ENCODE assay signal across 1 cellular context in the genomic region with DNA sequence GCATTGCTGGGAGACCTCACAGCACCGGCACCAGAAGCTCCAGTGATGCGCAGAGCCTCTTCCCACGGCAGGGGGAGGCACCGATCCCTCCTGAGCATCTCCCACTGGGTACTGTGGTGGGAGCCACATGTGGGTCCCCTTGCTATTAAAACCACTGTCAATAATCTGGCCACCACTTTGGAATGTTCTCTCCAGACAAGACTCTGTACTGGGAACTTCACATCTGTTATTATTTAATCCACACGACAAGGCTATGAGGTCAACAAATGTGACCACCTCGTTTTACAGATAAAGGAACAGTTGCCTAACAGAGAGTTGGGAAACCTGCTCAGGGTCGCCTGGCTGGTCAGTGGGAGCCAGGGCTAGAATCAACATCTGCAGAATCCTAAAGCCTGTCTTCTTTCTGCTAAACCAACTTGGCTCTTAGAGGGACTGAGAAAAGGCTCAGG.
A peak's percentile ranks its signal among the peaks of the same experiment; 100 is the strongest.
TF ChIP-seq lines count a peak whose summit lies in the region.

No MANE protein-coding gene starts in this region.

TF ChIP-seq in HepG2, 621 proteins besides CTCF, POLR2A, EP300 and RAD21 (continued from another document and continues in another):
- TF ChIP-seq, protein P1, sequence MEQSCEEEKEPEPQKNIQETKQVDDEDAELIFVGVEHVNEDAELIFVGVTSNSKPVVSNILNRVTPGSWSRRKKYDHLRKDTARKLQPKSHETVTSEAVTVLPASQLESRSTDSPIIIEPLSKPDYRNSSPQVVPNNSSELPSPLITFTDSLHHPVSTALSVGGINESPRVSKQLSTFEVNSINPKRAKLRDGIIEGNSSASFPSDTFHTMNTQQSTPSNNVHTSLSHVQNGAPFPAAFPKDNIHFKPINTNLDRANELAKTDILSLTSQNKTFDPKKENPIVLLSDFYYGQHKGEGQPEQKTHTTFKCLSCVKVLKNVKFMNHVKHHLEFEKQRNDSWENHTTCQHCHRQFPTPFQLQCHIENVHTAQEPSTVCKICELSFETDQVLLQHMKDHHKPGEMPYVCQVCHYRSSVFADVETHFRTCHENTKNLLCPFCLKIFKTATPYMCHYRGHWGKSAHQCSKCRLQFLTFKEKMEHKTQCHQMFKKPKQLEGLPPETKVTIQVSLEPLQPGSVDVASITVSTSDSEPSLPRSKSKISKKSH (CRISPR knock-in tag; IDR thresholded peaks at IDR 0.05; ENCODE audit: borderline replicate concordance): no peak
- TF ChIP-seq CBFB (CRISPR knock-in tag; IDR thresholded peaks at IDR 0.05) (no peak), THYN1 (CRISPR knock-in tag; IDR thresholded peaks at IDR 0.05; ENCODE audit: borderline replicate concordance, low read depth) (no peak), ZNF460 (CRISPR knock-in tag; IDR thresholded peaks at IDR 0.05; ENCODE audit: borderline replicate concordance) (no peak), ZNF234 (CRISPR knock-in tag; conservative IDR thresholded peaks at IDR 0.05) (no peak), POLR2AphosphoS5 (IDR thresholded peaks at IDR 0.05; ENCODE audit: low read depth, low read length) (no peak), KAT8 (CRISPR knock-in tag; IDR thresholded peaks at IDR 0.05) (0 out of 2 replicates have a peak, but pooled peaks have one; percentile 51), STAG1 (CRISPR knock-in tag; IDR thresholded peaks at IDR 0.05) (peak; percentile 64), ZNF326 (CRISPR knock-in tag; IDR thresholded peaks at IDR 0.05; ENCODE audit: borderline replicate concordance) (no peak), JDP2 (CRISPR knock-in tag; IDR thresholded peaks at IDR 0.05; ENCODE audit: borderline replicate concordance) (no peak), ZNF343 (CRISPR knock-in tag; IDR thresholded peaks at IDR 0.05) (no peak), NR2F6 (IDR thresholded peaks at IDR 0.05) (peak; percentile 64), NR2F6 (CRISPR knock-in tag; IDR thresholded peaks at IDR 0.05) (peak; percentile 67), ZFP36L1 (CRISPR knock-in tag; IDR thresholded peaks at IDR 0.05) (no peak), ZNF570 (CRISPR knock-in tag; IDR thresholded peaks at IDR 0.05; ENCODE audit: borderline replicate concordance) (no peak), MAFF (IDR thresholded peaks at IDR 0.05; ENCODE audit: low read depth, low read length) (no peak), HHEX (CRISPR knock-in tag; IDR thresholded peaks at IDR 0.05) (no peak), TSC22D2 (CRISPR knock-in tag; IDR thresholded peaks at IDR 0.05; ENCODE audit: borderline replicate concordance) (no peak), SSRP1 (CRISPR knock-in tag; IDR thresholded peaks at IDR 0.05) (no peak), MTA3 (CRISPR knock-in tag; IDR thresholded peaks at IDR 0.05) (no peak), ZMYM3 (CRISPR knock-in tag; IDR thresholded peaks at IDR 0.05) (peak; percentile 29; the same call in 1 of the 2 replicates), KDM6A (CRISPR knock-in tag; IDR thresholded peaks at IDR 0.05; ENCODE audit: low read depth) (no peak), TCF12 (IDR thresholded peaks at IDR 0.05) (no peak), TCF12 (CRISPR knock-in tag; IDR thresholded peaks at IDR 0.05) (0 out of 2 replicates have a peak, but pooled peaks have one; percentile 27), NAIF1 (CRISPR knock-in tag; IDR thresholded peaks at IDR 0.05; ENCODE audit: borderline replicate concordance) (no peak), SETDB1 (CRISPR knock-in tag; IDR thresholded peaks at IDR 0.05; ENCODE audit: borderline replicate concordance) (no peak), JUND (CRISPR knock-in tag; IDR thresholded peaks at IDR 0.05) (0 out of 2 replicates have a peak, but pooled peaks have one; percentile 21), LCORL (IDR thresholded peaks at IDR 0.05) (no peak), LCORL (CRISPR knock-in tag; IDR thresholded peaks at IDR 0.05) (no peak), ZNF790 (CRISPR knock-in tag; IDR thresholded peaks at IDR 0.05; ENCODE audit: borderline replicate concordance) (no peak), RFX5 (IDR thresholded peaks at IDR 0.05; ENCODE audit: low read depth, low read length) (no peak), RARA (CRISPR knock-in tag; IDR thresholded peaks at IDR 0.05) (peak; percentile 71), ISX (CRISPR knock-in tag; conservative IDR thresholded peaks at IDR 0.05) (no peak), TRIM24 (CRISPR knock-in tag; IDR thresholded peaks at IDR 0.05) (no peak)
- TF ChIP-seq, protein P2, sequence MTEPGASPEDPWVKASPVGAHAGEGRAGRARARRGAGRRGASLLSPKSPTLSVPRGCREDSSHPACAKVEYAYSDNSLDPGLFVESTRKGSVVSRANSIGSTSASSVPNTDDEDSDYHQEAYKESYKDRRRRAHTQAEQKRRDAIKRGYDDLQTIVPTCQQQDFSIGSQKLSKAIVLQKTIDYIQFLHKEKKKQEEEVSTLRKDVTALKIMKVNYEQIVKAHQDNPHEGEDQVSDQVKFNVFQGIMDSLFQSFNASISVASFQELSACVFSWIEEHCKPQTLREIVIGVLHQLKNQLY (CRISPR knock-in tag; IDR thresholded peaks at IDR 0.05): no peak
- TF ChIP-seq, protein P3, sequence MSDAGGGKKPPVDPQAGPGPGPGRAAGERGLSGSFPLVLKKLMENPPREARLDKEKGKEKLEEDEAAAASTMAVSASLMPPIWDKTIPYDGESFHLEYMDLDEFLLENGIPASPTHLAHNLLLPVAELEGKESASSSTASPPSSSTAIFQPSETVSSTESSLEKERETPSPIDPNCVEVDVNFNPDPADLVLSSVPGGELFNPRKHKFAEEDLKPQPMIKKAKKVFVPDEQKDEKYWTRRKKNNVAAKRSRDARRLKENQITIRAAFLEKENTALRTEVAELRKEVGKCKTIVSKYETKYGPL (CRISPR knock-in tag; IDR thresholded peaks at IDR 0.05): no peak
- TF ChIP-seq, protein P4, sequence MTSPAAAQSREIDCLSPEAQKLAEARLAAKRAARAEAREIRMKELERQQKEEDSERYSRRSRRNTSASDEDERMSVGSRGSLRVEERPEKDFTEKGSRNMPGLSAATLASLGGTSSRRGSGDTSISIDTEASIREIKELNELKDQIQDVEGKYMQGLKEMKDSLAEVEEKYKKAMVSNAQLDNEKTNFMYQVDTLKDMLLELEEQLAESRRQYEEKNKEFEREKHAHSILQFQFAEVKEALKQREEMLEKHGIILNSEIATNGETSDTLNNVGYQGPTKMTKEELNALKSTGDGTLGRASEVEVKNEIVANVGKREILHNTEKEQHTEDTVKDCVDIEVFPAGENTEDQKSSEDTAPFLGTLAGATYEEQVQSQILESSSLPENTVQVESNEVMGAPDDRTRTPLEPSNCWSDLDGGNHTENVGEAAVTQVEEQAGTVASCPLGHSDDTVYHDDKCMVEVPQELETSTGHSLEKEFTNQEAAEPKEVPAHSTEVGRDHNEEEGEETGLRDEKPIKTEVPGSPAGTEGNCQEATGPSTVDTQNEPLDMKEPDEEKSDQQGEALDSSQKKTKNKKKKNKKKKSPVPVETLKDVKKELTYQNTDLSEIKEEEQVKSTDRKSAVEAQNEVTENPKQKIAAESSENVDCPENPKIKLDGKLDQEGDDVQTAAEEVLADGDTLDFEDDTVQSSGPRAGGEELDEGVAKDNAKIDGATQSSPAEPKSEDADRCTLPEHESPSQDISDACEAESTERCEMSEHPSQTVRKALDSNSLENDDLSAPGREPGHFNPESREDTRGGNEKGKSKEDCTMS (CRISPR knock-in tag; conservative IDR thresholded peaks at IDR 0.05): no peak
- TF ChIP-seq, protein P5, sequence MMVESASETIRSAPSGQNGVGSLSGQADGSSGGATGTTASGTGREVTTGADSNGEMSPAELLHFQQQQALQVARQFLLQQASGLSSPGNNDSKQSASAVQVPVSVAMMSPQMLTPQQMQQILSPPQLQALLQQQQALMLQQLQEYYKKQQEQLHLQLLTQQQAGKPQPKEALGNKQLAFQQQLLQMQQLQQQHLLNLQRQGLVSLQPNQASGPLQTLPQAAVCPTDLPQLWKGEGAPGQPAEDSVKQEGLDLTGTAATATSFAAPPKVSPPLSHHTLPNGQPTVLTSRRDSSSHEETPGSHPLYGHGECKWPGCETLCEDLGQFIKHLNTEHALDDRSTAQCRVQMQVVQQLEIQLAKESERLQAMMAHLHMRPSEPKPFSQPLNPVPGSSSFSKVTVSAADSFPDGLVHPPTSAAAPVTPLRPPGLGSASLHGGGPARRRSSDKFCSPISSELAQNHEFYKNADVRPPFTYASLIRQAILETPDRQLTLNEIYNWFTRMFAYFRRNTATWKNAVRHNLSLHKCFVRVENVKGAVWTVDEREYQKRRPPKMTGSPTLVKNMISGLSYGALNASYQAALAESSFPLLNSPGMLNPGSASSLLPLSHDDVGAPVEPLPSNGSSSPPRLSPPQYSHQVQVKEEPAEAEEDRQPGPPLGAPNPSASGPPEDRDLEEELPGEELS (CRISPR knock-in tag; IDR thresholded peaks at IDR 0.05): peak; percentile 54
- TF ChIP-seq, protein P6, sequence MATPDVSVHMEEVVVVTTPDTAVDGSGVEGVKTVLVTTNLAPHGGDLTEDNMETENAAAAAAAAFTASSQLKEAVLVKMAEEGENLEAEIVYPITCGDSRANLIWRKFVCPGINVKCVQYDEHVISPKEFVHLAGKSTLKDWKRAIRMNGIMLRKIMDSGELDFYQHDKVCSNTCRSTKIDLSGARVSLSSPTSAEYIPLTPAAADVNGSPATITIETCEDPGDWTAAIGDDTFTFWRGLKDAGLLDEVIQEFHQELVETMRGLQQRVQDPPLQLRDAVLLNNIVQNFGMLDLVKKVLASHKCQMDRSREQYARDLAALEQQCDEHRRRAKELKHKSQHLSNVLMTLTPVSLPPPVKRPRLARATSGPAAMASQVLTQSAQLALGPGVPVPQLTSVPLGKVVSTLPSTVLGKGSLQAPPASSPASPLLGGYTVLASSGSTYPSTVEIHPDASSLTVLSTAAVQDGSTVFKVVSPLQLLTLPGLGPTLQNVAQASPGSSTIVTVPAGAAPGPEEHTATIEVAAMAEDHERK (CRISPR knock-in tag; IDR thresholded peaks at IDR 0.05; ENCODE audit: low read depth): no peak
- TF ChIP-seq, protein P7, sequence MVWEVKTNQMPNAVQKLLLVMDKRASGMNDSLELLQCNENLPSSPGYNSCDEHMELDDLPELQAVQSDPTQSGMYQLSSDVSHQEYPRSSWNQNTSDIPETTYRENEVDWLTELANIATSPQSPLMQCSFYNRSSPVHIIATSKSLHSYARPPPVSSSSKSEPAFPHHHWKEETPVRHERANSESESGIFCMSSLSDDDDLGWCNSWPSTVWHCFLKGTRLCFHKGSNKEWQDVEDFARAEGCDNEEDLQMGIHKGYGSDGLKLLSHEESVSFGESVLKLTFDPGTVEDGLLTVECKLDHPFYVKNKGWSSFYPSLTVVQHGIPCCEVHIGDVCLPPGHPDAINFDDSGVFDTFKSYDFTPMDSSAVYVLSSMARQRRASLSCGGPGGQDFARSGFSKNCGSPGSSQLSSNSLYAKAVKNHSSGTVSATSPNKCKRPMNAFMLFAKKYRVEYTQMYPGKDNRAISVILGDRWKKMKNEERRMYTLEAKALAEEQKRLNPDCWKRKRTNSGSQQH (CRISPR knock-in tag; IDR thresholded peaks at IDR 0.05; ENCODE audit: low read depth): no peak
- TF ChIP-seq, protein P8, sequence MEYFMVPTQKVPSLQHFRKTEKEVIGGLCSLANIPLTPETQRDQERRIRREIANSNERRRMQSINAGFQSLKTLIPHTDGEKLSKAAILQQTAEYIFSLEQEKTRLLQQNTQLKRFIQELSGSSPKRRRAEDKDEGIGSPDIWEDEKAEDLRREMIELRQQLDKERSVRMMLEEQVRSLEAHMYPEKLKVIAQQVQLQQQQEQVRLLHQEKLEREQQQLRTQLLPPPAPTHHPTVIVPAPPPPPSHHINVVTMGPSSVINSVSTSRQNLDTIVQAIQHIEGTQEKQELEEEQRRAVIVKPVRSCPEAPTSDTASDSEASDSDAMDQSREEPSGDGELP (IDR thresholded peaks at IDR 0.05; ENCODE audit: borderline replicate concordance, low read depth): no peak
- TF ChIP-seq, protein P9, sequence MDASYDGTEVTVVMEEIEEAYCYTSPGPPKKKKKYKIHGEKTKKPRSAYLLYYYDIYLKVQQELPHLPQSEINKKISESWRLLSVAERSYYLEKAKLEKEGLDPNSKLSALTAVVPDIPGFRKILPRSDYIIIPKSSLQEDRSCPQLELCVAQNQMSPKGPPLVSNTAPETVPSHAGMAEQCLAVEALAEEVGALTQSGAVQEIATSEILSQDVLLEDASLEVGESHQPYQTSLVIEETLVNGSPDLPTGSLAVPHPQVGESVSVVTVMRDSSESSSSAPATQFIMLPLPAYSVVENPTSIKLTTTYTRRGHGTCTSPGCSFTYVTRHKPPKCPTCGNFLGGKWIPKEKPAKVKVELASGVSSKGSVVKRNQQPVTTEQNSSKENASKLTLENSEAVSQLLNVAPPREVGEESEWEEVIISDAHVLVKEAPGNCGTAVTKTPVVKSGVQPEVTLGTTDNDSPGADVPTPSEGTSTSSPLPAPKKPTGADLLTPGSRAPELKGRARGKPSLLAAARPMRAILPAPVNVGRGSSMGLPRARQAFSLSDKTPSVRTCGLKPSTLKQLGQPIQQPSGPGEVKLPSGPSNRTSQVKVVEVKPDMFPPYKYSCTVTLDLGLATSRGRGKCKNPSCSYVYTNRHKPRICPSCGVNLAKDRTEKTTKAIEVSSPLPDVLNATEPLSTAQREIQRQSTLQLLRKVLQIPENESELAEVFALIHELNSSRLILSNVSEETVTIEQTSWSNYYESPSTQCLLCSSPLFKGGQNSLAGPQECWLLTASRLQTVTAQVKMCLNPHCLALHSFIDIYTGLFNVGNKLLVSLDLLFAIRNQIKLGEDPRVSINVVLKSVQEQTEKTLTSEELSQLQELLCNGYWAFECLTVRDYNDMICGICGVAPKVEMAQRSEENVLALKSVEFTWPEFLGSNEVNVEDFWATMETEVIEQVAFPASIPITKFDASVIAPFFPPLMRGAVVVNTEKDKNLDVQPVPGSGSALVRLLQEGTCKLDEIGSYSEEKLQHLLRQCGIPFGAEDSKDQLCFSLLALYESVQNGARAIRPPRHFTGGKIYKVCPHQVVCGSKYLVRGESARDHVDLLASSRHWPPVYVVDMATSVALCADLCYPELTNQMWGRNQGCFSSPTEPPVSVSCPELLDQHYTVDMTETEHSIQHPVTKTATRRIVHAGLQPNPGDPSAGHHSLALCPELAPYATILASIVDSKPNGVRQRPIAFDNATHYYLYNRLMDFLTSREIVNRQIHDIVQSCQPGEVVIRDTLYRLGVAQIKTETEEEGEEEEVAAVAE (CRISPR knock-in tag; IDR thresholded peaks at IDR 0.05; ENCODE audit: borderline replicate concordance): no peak
